In genomic region chrX:13835825-13836224, GRCh38 we compare ENCODE assay signal across 30 cellular contexts. TPM values are rescaled to one million over a fixed set of nuclear protein-coding genes. Genes with fewer than 3 reads are reported as not detected.
A peak's percentile ranks its signal among the peaks of the same experiment; 100 is the strongest.
DNase-seq lines count a peak whose midpoint lies in the region; ATAC-seq, FAIRE-seq and TF ChIP-seq lines count a peak whose summit lies in the region.
"Had no signal": no experiment of that assay in that cellular context is flagged by ENCODE, and none has a peak within 500 bp of the region (broad histone marks: within the 10 kb centered on the region; RNA-seq: fewer than 3 reads in every experiment).

No MANE protein-coding gene starts in this region.

- CTCF ChIA-PET in HEK293 (lab: Yijun Ruan, JAX) (interaction anchor here (1.0 kb wide), 1 partner anchor 100 kb away, joined by 3 read pairs; no protein-coding TSS in a partner anchor), GM12878 (lab: Yijun Ruan, JAX) (interaction anchor here (0.9 to 1.4 kb wide), 3 partner anchors 9 to 74 kb away, joined by 3 to 4 read pairs (median 3); no protein-coding TSS in a partner anchor)

- no TSS peak for BruUV-seq in GM12878 (replicated peaks; lab: Mats Ljungman, UMichigan)

- WGBS in GM12878 (ENCODE audit: insufficient coverage, insufficient replicate concordance, low lambda C conversion rate, missing lambda C conversion rate): 30% methylated on average over 4 of the region's 4 CpGs

- in situ Hi-C loops in GM12878 (cut with MboI): no loop called here

- RAD21 ChIA-PET in GM12878 (lab: Charles Lee; ENCODE audit: unreplicated experiment): interaction anchor here (2.0 kb wide), 1 partner anchor 18 kb away, joined by 6 read pairs; no protein-coding TSS in a partner anchor

- no peak for TF ChIP-seq CTCF in HEK293 (tag by site-specific recombination; IDR thresholded peaks at IDR 0.05)
- TF ChIP-seq CTCF in GM12878 (IDR thresholded peaks at IDR 0.05 in 2 of 3, conservative IDR thresholded peaks at IDR 0.05 in 1 of 3; ENCODE audit: control insufficient read depth in 2 of 3, extremely low read depth in 1 of 3, insufficient read depth in 1 of 3, low read depth in 3 of 3, low read length in 3 of 3): no peak

- FAIRE-seq in GM12878 (lab: Jason Lieb, UNC): peak; percentile 62
- FAIRE-seq: A204.1, D721Med, H54 had no signal

- SMC1A ChIA-PET in GM12878 (lab: Charles Lee; ENCODE audit: uncharacterized antibody, unreplicated experiment): interaction anchor here (0.7 to 1.3 kb wide), 5 partner anchors 9 to 57 kb away, joined by 3 read pairs; no protein-coding TSS in a partner anchor

- peak; percentile 40; the same call in 2 of the 3 replicates for ATAC-seq in GM12878

- intact Hi-C loops in GM12878 (cut with micrococcal nuclease; ENCODE audit: unreplicated experiment): no loop called here

- DNase-seq in NCI-H82 (lab: John Stamatoyannopoulos, UW) (peak; percentile 66), GM12878 (ENCODE audit: low read depth, low spot score) (no peak), myocyte (ENCODE audit: low read depth) (peak; percentile 18), GM03348 (ENCODE audit: low spot score) (no peak), anterior cingulate cortex (lab: John Stamatoyannopoulos, UW) (no peak)
- no peak for DNase-seq in stimulated activated CD4-positive, alpha-beta T cell treated with anti-CD3 and anti-CD28 coated beads, Interleukin-4, amount 100 ng/mL, for 24 hours
- DNase-seq: AML-193; CD4-positive, alpha-beta T cell; DMS79; EL; GDM1; Karpas-422; MV-4-11; NCI-H1105; NCI-H1436 treated with DMSO at 0.1 percent for 48 hours; NCI-H187 treated with DMSO at 0.1 percent for 48 hours; NCI-H2171 treated with DMSO at 0.1 percent for 48 hours; NCI-H345; NCI-H510A treated with DMSO at 0.1 percent for 48 hours; NCI-H774; Peyer's patch; SIG-M5 had no signal

- no peaks in the 10 kb centered on the region for H4K20me1 ChIP-seq in GM12878 (ENCODE audit: control insufficient read depth, insufficient read depth)

- peaks cover 0 to 2% of the 10 kb centered on the region in 2 experiments; a peak in 1 of 4 replicates for H3K27me3 ChIP-seq in GM12878 (replicated peaks in 1 of 2; ENCODE audit: control insufficient read depth in 2 of 2, insufficient read depth in 2 of 2, low read length in 1 of 2)
- H3K27me3 ChIP-seq: Peyer's patch had no signal

- no peak for TF ChIP-seq POLR2A in GM12878 (IDR thresholded peaks at IDR 0.05; ENCODE audit: low read depth, low read length)

- H2AFZ ChIP-seq in GM12878 (ENCODE audit: control insufficient read depth, low read depth, low read length): no peak overlapping the region

- peaks cover 10% of the 10 kb centered on the region; the same call in 1 of the 2 replicates for H3K4me1 ChIP-seq in HEK293 (ENCODE audit: control insufficient read depth, insufficient read depth, low read length)
- H3K4me1 ChIP-seq in GM12878 (ENCODE audit: control insufficient read depth, insufficient read depth, low read length): no peaks in the 10 kb centered on the region
- H3K4me1 ChIP-seq: Peyer's patch had no signal

- H3K36me3 ChIP-seq in HEK293 (ENCODE audit: control insufficient read depth in 2 of 2, insufficient read depth in 1 of 2, low read length in 2 of 2) (no peaks in the 10 kb centered on the region), GM12878 (ENCODE audit: control insufficient read depth in 2 of 2, insufficient read depth in 2 of 2, low read length in 1 of 2) (no peaks in the 10 kb centered on the region)
- H3K36me3 ChIP-seq: BLaER1 treated with 17β-estradiol and CSF1 and Interleukin-3, amounts not matched to agents 10 nM and 100 nM; Peyer's patch had no signal

- no peak overlapping the region for H3K4me2 ChIP-seq in GM12878 (ENCODE audit: control insufficient read depth, insufficient read depth)
- H3K4me2 ChIP-seq: BLaER1 treated with 17β-estradiol and CSF1 and Interleukin-3, amounts not matched to agents 10 nM and 100 nM had no signal

- no peak for TF ChIP-seq EP300 in GM12878 (IDR thresholded peaks at IDR 0.05; ENCODE audit: borderline replicate concordance in 1 of 2, control insufficient read depth in 1 of 2, low read depth in 2 of 2, low read length in 2 of 2)

- H3K4me3 ChIP-seq in HEK293 (ENCODE audit: low read depth, low read length) (no peak overlapping the region), GM12878 (no peak overlapping the region)
- H3K4me3 ChIP-seq: BLaER1 treated with 17β-estradiol and CSF1 and Interleukin-3, amounts not matched to agents 10 nM and 100 nM; Peyer's patch; SK-N-MC had no signal

- POLR2A ChIA-PET in HEK293 (lab: Yijun Ruan, JAX): interaction anchor here (1.2 to 1.5 kb wide), 2 partner anchors 11 to 41 kb away, joined by 3 read pairs; no protein-coding TSS in a partner anchor
- POLR2A ChIA-PET in GM12878 (lab: Charles Lee): no interaction called here

- no peak overlapping the region for H3K27ac ChIP-seq in HEK293 (ENCODE audit: extremely low read depth, low read depth, low read length)
- H3K27ac ChIP-seq in GM12878 (ENCODE audit: control insufficient read depth, insufficient read depth): no peak overlapping the region
- H3K27ac ChIP-seq: BLaER1 treated with 17β-estradiol and CSF1 and Interleukin-3, amounts not matched to agents 10 nM and 100 nM; Peyer's patch; SK-N-MC had no signal

- no peaks in the 10 kb centered on the region for H3K79me2 ChIP-seq in GM12878 (ENCODE audit: control insufficient read depth, insufficient read depth, low read length)

- no peak overlapping the region for H3K9ac ChIP-seq in GM12878 (ENCODE audit: control insufficient read depth, insufficient read depth, low read length)
- H3K9ac ChIP-seq: BLaER1 treated with 17β-estradiol and CSF1 and Interleukin-3, amounts not matched to agents 10 nM and 100 nM had no signal

- H3K9me3 ChIP-seq in HEK293 (ENCODE audit: control insufficient read depth, insufficient read depth, low read depth, low read length) (no peaks in the 10 kb centered on the region), GM12878 (replicated peaks; ENCODE audit: control insufficient read depth, insufficient read depth, low read length) (no peaks in the 10 kb centered on the region)
- H3K9me3 ChIP-seq: Peyer's patch had no signal

- TF ChIP-seq RAD21 in GM12878 (IDR thresholded peaks at IDR 0.05; ENCODE audit: insufficient read depth, low read depth, low read length): no peak

TF ChIP-seq in HEK293, 187 proteins besides CTCF, POLR2A, EP300 and RAD21 (continues in another document):
- TF ChIP-seq GLIS1 (tag by site-specific recombination; IDR thresholded peaks at IDR 0.05) (no peak), ZSCAN4 (tag by site-specific recombination; IDR thresholded peaks at IDR 0.05) (no peak)

TF ChIP-seq in GM12878, 131 proteins besides CTCF, POLR2A, EP300 and RAD21 (continues in another document):
- TF ChIP-seq ZZZ3 (IDR thresholded peaks at IDR 0.05; ENCODE audit: control insufficient read depth, insufficient read length, low read depth) (no peak), IKZF1 (conservative IDR thresholded peaks at IDR 0.05) (no peak), SUZ12 (IDR thresholded peaks at IDR 0.05; ENCODE audit: unreplicated experiment) (no peak), WRNIP1 (IDR thresholded peaks at IDR 0.05; ENCODE audit: borderline replicate concordance, low read depth, low read length) (no peak), GATAD2B (conservative IDR thresholded peaks at IDR 0.05; ENCODE audit: low read depth) (no peak), SMARCA5 (IDR thresholded peaks at IDR 0.05) (no peak)

RNA-seq across cellular contexts. Expression of gene GPM6B, which starts 18.9 kb away (rescaled TPM):
- total RNA-seq in GM12878 (2013; cell fraction: nucleolus; rRNA removed): 0.34 and 0.79 TPM in 2 replicates
- total RNA-seq in GM12878 (2014; rRNA removed): 0.33 TPM in 1 of 2 replicates, not detected in the other
- 0.04 TPM in 1 of 2 replicates, not detected in the other for total RNA-seq in GM12878 (2014; rRNA removed; fragmentation: Illumina TruSeq; extraction: Trizol)
- 0.21 TPM in 1 of 2 replicates, not detected in the other for total RNA-seq in GM12878 (2021)
- polyA plus RNA-seq in GM12878 (2011; ENCODE audit: low read depth): 0.24 TPM
- polyA plus RNA-seq in GM12878 (2011; rRNA removed): 0.42 and 0.48 TPM in 2 replicates
- 0.35 and 0.45 TPM in 2 replicates for polyA plus RNA-seq in GM12878 (2011; cell fraction: cytosol; rRNA removed)
- 0.29 and 0.43 TPM in 2 replicates for polyA plus RNA-seq in GM12878 (2011; cell fraction: nucleus; rRNA removed)
- polyA plus RNA-seq in GM12878 (2012): 0.62 TPM in 2 replicates
- polyA plus RNA-seq in GM12878 (2014; fragmentation: Illumina TruSeq; extraction: Trizol): 0.01 TPM in 1 of 2 replicates, not detected in the other
- under 1 TPM; 0.26 to 0.53 TPM for polyA plus RNA-seq in GM12878 (2014; fragmentation: Nextera tagmentation; extraction: Ambion mirVana)
- polyA plus RNA-seq in GM12878 (2014; rRNA removed): 0.05 TPM in 1 of 2 replicates, not detected in the other
- 1 to 10 TPM; 2.6 TPM for polyA plus RNA-seq in GM12878 (2016; fragmentation: Nextera tagmentation; extraction: Ambion mirVana)
- 0.07 and 2.2 TPM in 2 replicates for polyA minus RNA-seq in GM12878 (2011; rRNA and poly(A)+ RNA removed)
- not detected in 2 replicates for polyA minus RNA-seq in GM12878 (2011; cell fraction: cytosol; rRNA and poly(A)+ RNA removed)
- polyA minus RNA-seq in GM12878 (2011; cell fraction: nucleus; rRNA and poly(A)+ RNA removed): 0.24 TPM in 1 of 2 replicates, not detected in the other
- total RNA-seq in myocyte: 102 and 159 TPM in 2 replicates
- 8.6 TPM for polyA plus RNA-seq in myocyte (2012)
- total RNA-seq: CD4-positive, alpha-beta T cell; HT-29; OCI-LY7 had no signal

Comparison
In these comparisons a context has a peak if more than half of its experiments do, and no peak if none do; other contexts are left out.
1. DNase-seq: peak in NCI-H82 (single experiment) and myocyte (single experiment); none in GM12878 (single experiment), GM03348 (single experiment), anterior cingulate cortex (0 of 58) and stimulated activated CD4-positive, alpha-beta T cell treated with anti-CD3 and anti-CD28 coated beads, Interleukin-4, amount 100 ng/mL, for 24 hours (single experiment).
2. RNA of gene GPM6B, which starts 18.9 kb away (total RNA-seq): 102 to 159 TPM in myocyte; 0.04 to 0.79 TPM in GM12878; every median in the first group is over 10 times any median in the second.